ENCODE assay signal across 1 cellular context in genomic region chr16:88561485-88562369, GRCh38.
TF ChIP-seq lines count a peak whose summit lies in the region.

No MANE protein-coding gene starts in this region.

TF ChIP-seq in HepG2, 621 proteins besides CTCF, POLR2A, EP300 and RAD21 (continued from another document):
- TF ChIP-seq, protein P1, sequence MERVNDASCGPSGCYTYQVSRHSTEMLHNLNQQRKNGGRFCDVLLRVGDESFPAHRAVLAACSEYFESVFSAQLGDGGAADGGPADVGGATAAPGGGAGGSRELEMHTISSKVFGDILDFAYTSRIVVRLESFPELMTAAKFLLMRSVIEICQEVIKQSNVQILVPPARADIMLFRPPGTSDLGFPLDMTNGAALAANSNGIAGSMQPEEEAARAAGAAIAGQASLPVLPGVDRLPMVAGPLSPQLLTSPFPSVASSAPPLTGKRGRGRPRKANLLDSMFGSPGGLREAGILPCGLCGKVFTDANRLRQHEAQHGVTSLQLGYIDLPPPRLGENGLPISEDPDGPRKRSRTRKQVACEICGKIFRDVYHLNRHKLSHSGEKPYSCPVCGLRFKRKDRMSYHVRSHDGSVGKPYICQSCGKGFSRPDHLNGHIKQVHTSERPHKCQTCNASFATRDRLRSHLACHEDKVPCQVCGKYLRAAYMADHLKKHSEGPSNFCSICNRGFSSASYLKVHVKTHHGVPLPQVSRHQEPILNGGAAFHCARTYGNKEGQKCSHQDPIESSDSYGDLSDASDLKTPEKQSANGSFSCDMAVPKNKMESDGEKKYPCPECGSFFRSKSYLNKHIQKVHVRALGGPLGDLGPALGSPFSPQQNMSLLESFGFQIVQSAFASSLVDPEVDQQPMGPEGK (CRISPR knock-in tag; IDR thresholded peaks at IDR 0.05), result peak; percentile 89
- TF ChIP-seq STAG1 (CRISPR knock-in tag; IDR thresholded peaks at IDR 0.05) (peak; percentile 84), ZUFSP (CRISPR knock-in tag; IDR thresholded peaks at IDR 0.05; ENCODE audit: borderline replicate concordance) (no peak), ATAD3A (CRISPR knock-in tag; IDR thresholded peaks at IDR 0.05) (no peak), GATAD2A (CRISPR knock-in tag; IDR thresholded peaks at IDR 0.05) (0 out of 2 replicates have a peak, but pooled peaks have one; percentile 15), HDAC2 (CRISPR knock-in tag; IDR thresholded peaks at IDR 0.05) (peak; percentile 32; the same call in 1 of the 2 replicates), ZNF276 (CRISPR knock-in tag; IDR thresholded peaks at IDR 0.05; ENCODE audit: low read depth) (no peak), IRF9 (CRISPR knock-in tag; IDR thresholded peaks at IDR 0.05; ENCODE audit: borderline replicate concordance) (0 out of 2 replicates have a peak, but pooled peaks have one; percentile 48), ZNF24 (IDR thresholded peaks at IDR 0.05) (0 out of 2 replicates have a peak, but pooled peaks have one; percentile 30), MIER2 (CRISPR knock-in tag; IDR thresholded peaks at IDR 0.05) (peak; percentile 79), ZNF839 (CRISPR knock-in tag; IDR thresholded peaks at IDR 0.05; ENCODE audit: borderline replicate concordance) (no peak), MTERF4 (CRISPR knock-in tag; IDR thresholded peaks at IDR 0.05) (0 out of 2 replicates have a peak, but pooled peaks have one; percentile 27), THAP7 (CRISPR knock-in tag; IDR thresholded peaks at IDR 0.05) (no peak), KDM2A (CRISPR knock-in tag; IDR thresholded peaks at IDR 0.05; ENCODE audit: borderline replicate concordance, low read depth) (0 out of 2 replicates have a peak, but pooled peaks have one; percentile 63), MLLT10 (CRISPR knock-in tag; IDR thresholded peaks at IDR 0.05) (no peak), NFIB (CRISPR knock-in tag; IDR thresholded peaks at IDR 0.05; ENCODE audit: borderline replicate concordance) (no peak), ZNF331 (CRISPR knock-in tag; IDR thresholded peaks at IDR 0.05) (0 out of 2 replicates have a peak, but pooled peaks have one; percentile 15)
- TF ChIP-seq, protein P2, sequence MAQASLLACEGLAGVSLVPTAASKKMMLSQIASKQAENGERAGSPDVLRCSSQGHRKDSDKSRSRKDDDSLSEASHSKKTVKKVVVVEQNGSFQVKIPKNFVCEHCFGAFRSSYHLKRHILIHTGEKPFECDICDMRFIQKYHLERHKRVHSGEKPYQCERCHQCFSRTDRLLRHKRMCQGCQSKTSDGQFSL (CRISPR knock-in tag; IDR thresholded peaks at IDR 0.05), result peak; percentile 97
